ENCODE assay signal across 20 cellular contexts in genomic region chr5:1794896-1795290, GRCh38. TPM values are rescaled to one million over a fixed set of nuclear protein-coding genes. Genes with fewer than 3 reads are reported as not detected.
DNase-seq lines count a peak whose midpoint lies in the region; ATAC-seq and TF ChIP-seq lines count a peak whose summit lies in the region.
"Had no signal": no experiment of that assay in that cellular context is flagged by ENCODE, and none has a peak within 500 bp of the region (broad histone marks: within the 10 kb centered on the region; RNA-seq: fewer than 3 reads in every experiment).

No MANE protein-coding gene starts in this region.

- peak overlapping the region; percentile 20; the same call in 1 of the 2 replicates for H3K9ac ChIP-seq in PC-3 (ENCODE audit: low read length)
- peak overlapping the region; percentile 79 for H3K9ac ChIP-seq in skeletal muscle satellite cell (ENCODE audit: low read depth, low read length)

- peak overlapping the region; percentile 63 for H3K27ac ChIP-seq in PC-3 (ENCODE audit: low read length)
- H3K27ac ChIP-seq: breast epithelium, neutrophil, PC-9 had no signal

- H3K9me3 ChIP-seq in PC-3 (ENCODE audit: low read length), result no peaks in the 10 kb centered on the region
- H3K9me3 ChIP-seq in skeletal muscle satellite cell (replicated peaks; ENCODE audit: low read length), result no peaks in the 10 kb centered on the region
- H3K9me3 ChIP-seq: breast epithelium, neutrophil had no signal

- POLR2A ChIA-PET in PC-3 (lab: Charles Lee; ENCODE audit: unreplicated experiment), result no interaction called here

- H3K36me3 Mint-ChIP-seq in activated naive CD4-positive, alpha-beta T cell treated with anti-CD3 and anti-CD28 coated beads for 36 hours (ENCODE audit: low read depth), result peaks cover 23% of the 10 kb centered on the region
- peaks cover 33% of the 10 kb centered on the region for H3K36me3 Mint-ChIP-seq in activated naive CD4-positive, alpha-beta T cell treated with anti-CD3 and anti-CD28 coated beads, Interleukin-2, amount 10 ng/mL, durations not matched to agents 7 days and 5 days
- H3K36me3 Mint-ChIP-seq in endothelial cell (ENCODE audit: low read depth, unreplicated experiment), result peaks cover 4% of the 10 kb centered on the region

- no peak overlapping the region for H3K4me3 Mint-ChIP-seq in activated naive CD4-positive, alpha-beta T cell treated with anti-CD3 and anti-CD28 coated beads for 36 hours
- H3K4me3 Mint-ChIP-seq in activated naive CD4-positive, alpha-beta T cell treated with anti-CD3 and anti-CD28 coated beads, Interleukin-2, amount 10 ng/mL, durations not matched to agents 7 days and 5 days, result no peak overlapping the region
- peak overlapping the region; percentile 29 for H3K4me3 Mint-ChIP-seq in endothelial cell (ENCODE audit: unreplicated experiment)

- no peaks in the 10 kb centered on the region for H3K27me3 Mint-ChIP-seq in activated naive CD4-positive, alpha-beta T cell treated with anti-CD3 and anti-CD28 coated beads for 36 hours (ENCODE audit: low read depth)
- H3K27me3 Mint-ChIP-seq in activated naive CD4-positive, alpha-beta T cell treated with anti-CD3 and anti-CD28 coated beads, Interleukin-2, amount 10 ng/mL, durations not matched to agents 7 days and 5 days, result no peaks in the 10 kb centered on the region
- peaks cover 5% of the 10 kb centered on the region for H3K27me3 Mint-ChIP-seq in endothelial cell (ENCODE audit: unreplicated experiment)
- H3K27me3 Mint-ChIP-seq: IgD-negative memory B cell had no signal

- no peak for DNase-seq in activated naive CD4-positive, alpha-beta T cell treated with anti-CD3 and anti-CD28 coated beads for 36 hours
- no peak for DNase-seq in activated naive CD4-positive, alpha-beta T cell treated with anti-CD3 and anti-CD28 coated beads, Interleukin-2, amount 10 ng/mL, durations not matched to agents 7 days and 5 days
- DNase-seq in PC-3, result no peak
- DNase-seq in endothelial cell (ENCODE audit: low spot score), result no peak
- no peak for DNase-seq in NCI-H2196 (lab: John Stamatoyannopoulos, UW; ENCODE audit: unreplicated experiment)
- DNase-seq in NCI-H1694 treated with DMSO at 0.1 percent for 48 hours (lab: John Stamatoyannopoulos, UW), result no peak
- DNase-seq: activated naive CD4-positive, alpha-beta T cell treated with anti-CD3 and anti-CD28 coated beads, Interleukin-2, amount 50 U/mL, for 16 hours; DMS 273 treated with DMSO at 0.1 percent for 48 hours; erythroblast; NCI-H2081; NCI-H524 treated with DMSO at 0.1 percent for 48 hours; stimulated activated CD4-positive, alpha-beta T cell treated with anti-CD3 and anti-CD28 coated beads, Interleukin-4, amount 100 ng/mL, for 1 hour had no signal

- intact Hi-C loops in activated naive CD4-positive, alpha-beta T cell treated with anti-CD3 and anti-CD28 coated beads for 36 hours (cut with micrococcal nuclease), result loop anchor here (10.0 kb wide), 2 partner anchors 260 to 480 kb away; no protein-coding TSS in a partner anchor
- intact Hi-C loops in PC-3 (cut with micrococcal nuclease), result no loop called here

- CTCF ChIA-PET in activated naive CD4-positive, alpha-beta T cell treated with anti-CD3 and anti-CD28 coated beads for 36 hours (lab: Charles Lee), result no interaction called here
- CTCF ChIA-PET in activated naive CD4-positive, alpha-beta T cell treated with anti-CD3 and anti-CD28 coated beads, Interleukin-2, amount 10 ng/mL, durations not matched to agents 7 days and 5 days (lab: Charles Lee), result no interaction called here
- CTCF ChIA-PET in PC-3 (lab: Charles Lee), result no interaction called here

- H3K27me3 ChIP-seq in PC-3 (ENCODE audit: low read length), result no peaks in the 10 kb centered on the region
- no peaks in the 10 kb centered on the region for H3K27me3 ChIP-seq in skeletal muscle satellite cell (ENCODE audit: control insufficient read depth, insufficient read depth, low read length)
- H3K27me3 ChIP-seq: breast epithelium had no signal

- peak overlapping the region; percentile 35 for H3K4me2 ChIP-seq in PC-3 (ENCODE audit: low read length)
- H3K4me2 ChIP-seq in skeletal muscle satellite cell (ENCODE audit: low read length), result peak overlapping the region; percentile 56
- H3K4me2 ChIP-seq: PC-9 had no signal

- no peaks in the 10 kb centered on the region for H3F3A ChIP-seq in PC-3 (ENCODE audit: low read length, unreplicated experiment)

- H3K4me1 ChIP-seq in PC-3 (ENCODE audit: insufficient read depth, low read length) (peaks cover 62% of the 10 kb centered on the region), skeletal muscle satellite cell (ENCODE audit: control insufficient read depth, insufficient read depth, low read length) (peaks cover 76% of the 10 kb centered on the region)

- peaks cover 12% of the 10 kb centered on the region; the same call in 1 of the 2 replicates for H4K20me1 ChIP-seq in PC-3 (ENCODE audit: low read length)

- H3K36me3 ChIP-seq in PC-3 (ENCODE audit: low read depth, low read length), result peaks cover 17% of the 10 kb centered on the region
- H3K36me3 ChIP-seq in skeletal muscle satellite cell (ENCODE audit: insufficient read depth, low read length), result peaks cover 23% of the 10 kb centered on the region
- H3K36me3 ChIP-seq: breast epithelium had no signal

- H3K4me3 ChIP-seq in PC-3 (ENCODE audit: low read length), result no peak overlapping the region
- peak overlapping the region; percentile 53 for H3K4me3 ChIP-seq in skeletal muscle satellite cell (ENCODE audit: low read length)
- H3K4me3 ChIP-seq: breast epithelium, lung, PC-9 had no signal

- no peak for TF ChIP-seq CTCF in PC-3 (conservative IDR thresholded peaks at IDR 0.05; ENCODE audit: low read depth, low read length)
- TF ChIP-seq CTCF in endothelial cell (IDR thresholded peaks at IDR 0.05; ENCODE audit: unreplicated experiment), result no peak

- H3K9me2 ChIP-seq in PC-3 (replicated peaks; ENCODE audit: low read length), result no peaks in the 10 kb centered on the region

- ATAC-seq in PC-3, result no peak
- no peak for ATAC-seq in HG02623 (IDR thresholded peaks at IDR 0.05; ENCODE audit: unreplicated experiment)
- ATAC-seq: sciatic nerve had no signal

- peaks cover 74% of the 10 kb centered on the region for H3K4me1 Mint-ChIP-seq in activated naive CD4-positive, alpha-beta T cell treated with anti-CD3 and anti-CD28 coated beads for 36 hours (ENCODE audit: low read depth)
- H3K4me1 Mint-ChIP-seq in activated naive CD4-positive, alpha-beta T cell treated with anti-CD3 and anti-CD28 coated beads, Interleukin-2, amount 10 ng/mL, durations not matched to agents 7 days and 5 days, result peaks cover 67% of the 10 kb centered on the region
- H3K4me1 Mint-ChIP-seq in endothelial cell (ENCODE audit: unreplicated experiment), result peaks cover 20% of the 10 kb centered on the region

- BruUV-seq in PC-3 (replicated peaks; lab: Mats Ljungman, UMichigan), result no TSS peak

- no peaks in the 10 kb centered on the region for H3K9me3 Mint-ChIP-seq in activated naive CD4-positive, alpha-beta T cell treated with anti-CD3 and anti-CD28 coated beads for 36 hours
- peaks cover 3% of the 10 kb centered on the region for H3K9me3 Mint-ChIP-seq in activated naive CD4-positive, alpha-beta T cell treated with anti-CD3 and anti-CD28 coated beads, Interleukin-2, amount 10 ng/mL, durations not matched to agents 7 days and 5 days
- no peaks in the 10 kb centered on the region for H3K9me3 Mint-ChIP-seq in endothelial cell (ENCODE audit: unreplicated experiment)
- H3K9me3 Mint-ChIP-seq: IgD-negative memory B cell had no signal

- H3K79me2 ChIP-seq in PC-3 (ENCODE audit: low read length), result peaks cover 30% of the 10 kb centered on the region

- no peak overlapping the region for H2AFZ ChIP-seq in PC-3 (ENCODE audit: low read length)
- H2AFZ ChIP-seq: PC-9 had no signal

- H3K27ac Mint-ChIP-seq in activated naive CD4-positive, alpha-beta T cell treated with anti-CD3 and anti-CD28 coated beads for 36 hours, result peak overlapping the region; percentile 0
- H3K27ac Mint-ChIP-seq in activated naive CD4-positive, alpha-beta T cell treated with anti-CD3 and anti-CD28 coated beads, Interleukin-2, amount 10 ng/mL, durations not matched to agents 7 days and 5 days, result no peak overlapping the region
- no peak overlapping the region for H3K27ac Mint-ChIP-seq in endothelial cell (ENCODE audit: unreplicated experiment)

RNA-seq across cellular contexts. Expression of gene MRPL36, which starts 4.7 kb away (rescaled TPM):
- total RNA-seq in activated naive CD4-positive, alpha-beta T cell treated with anti-CD3 and anti-CD28 coated beads for 36 hours, result 10 to 100 TPM; 60.7 to 63.4 TPM
- total RNA-seq in PC-3 (2014; rRNA removed) (91.9 and 116 TPM in 2 replicates), endothelial cell (ENCODE audit: unreplicated experiment) (32.5 TPM)
- total RNA-seq in skeletal muscle satellite cell (2012; rRNA removed), result 54.8 and 71.0 TPM in 2 replicates

RNA-seq across cellular contexts. Expression of gene NDUFS6, which starts 6.3 kb away (rescaled TPM):
- total RNA-seq in activated naive CD4-positive, alpha-beta T cell treated with anti-CD3 and anti-CD28 coated beads for 36 hours, result 10 to 100 TPM; 39.5 to 44.6 TPM
- total RNA-seq in PC-3 (2014; rRNA removed) (104 and 144 TPM in 2 replicates), endothelial cell (ENCODE audit: unreplicated experiment) (31.0 TPM)
- 28.8 and 35.5 TPM in 2 replicates for total RNA-seq in skeletal muscle satellite cell (2012; rRNA removed)
